Comparison of ENCODE assay signal across 27 cellular contexts in the genomic region with DNA sequence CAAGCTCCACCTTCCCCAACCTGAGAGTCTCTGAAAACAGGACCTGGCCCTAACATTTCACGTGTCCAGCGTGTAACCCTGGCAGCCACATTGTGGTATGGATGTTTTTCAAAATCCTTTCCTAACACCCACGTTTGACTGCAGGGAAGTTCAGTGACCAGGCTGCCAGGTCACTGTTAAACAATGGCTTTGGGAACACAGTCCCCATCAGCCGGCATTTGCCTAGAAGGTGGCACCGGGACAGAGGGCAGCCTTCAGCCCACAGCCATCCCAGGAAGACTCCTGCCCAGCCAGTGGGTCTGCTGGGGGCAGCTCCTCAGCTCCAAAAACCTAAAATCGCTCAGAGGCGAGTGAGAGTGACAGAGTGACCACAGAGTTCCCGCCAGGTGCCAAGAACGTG.
A peak's percentile ranks its signal among the peaks of the same experiment; 100 is the strongest.
DNase-seq lines count a peak whose midpoint lies in the region; ATAC-seq, FAIRE-seq and TF ChIP-seq lines count a peak whose summit lies in the region.
"Had no signal": no experiment of that assay in that cellular context is flagged by ENCODE, and none has a peak within 500 bp of the region (broad histone marks: within the 10 kb centered on the region; RNA-seq: fewer than 3 reads in every experiment).

No MANE protein-coding gene starts in this region.

- H2AFZ ChIP-seq in HepG2 (ENCODE audit: low read length), result no peak overlapping the region

- no peak overlapping the region for H3K9ac ChIP-seq in HepG2 (ENCODE audit: insufficient read depth, low read depth, low read length)
- H3K9ac ChIP-seq: BLaER1 had no signal

- intact Hi-C loops in HepG2 (cut with micrococcal nuclease; ENCODE audit: unreplicated experiment), result no loop called here
- intact Hi-C loops in right lobe of liver (cut with DNase I), result no loop called here
- intact Hi-C loops in posterior vena cava (cut with DNase I), result no loop called here

- DNase-seq in left lobe of liver (ENCODE audit: low spot score) (peak; percentile 68), HepG2 (ENCODE audit: low spot score) (no peak), right lobe of liver (peak in 2 of 3 donors; percentile 55 to 69), posterior vena cava (ENCODE audit: low spot score) (peak; percentile 66), mesenteric fat pad (ENCODE audit: low spot score) (no peak)
- no peak for DNase-seq in central memory CD4-positive, alpha-beta T cell
- DNase-seq: 8988T; ACHN; BE2C; C1 segment of cervical spinal cord; CD4-positive, alpha-beta memory T cell; CD4-positive, CD25-positive, alpha-beta regulatory T cell; CD8-positive, alpha-beta memory T cell; COR-L47; DMS 273 treated with DMSO at 0.1 percent for 48 hours; DMS153; DMS53; DMS79; DND-41; EL; GDM1 had no signal

- 26% methylated on average over 9 of the region's 9 CpGs for WGBS in HepG2 (ENCODE audit: low lambda C conversion rate)
- WGBS in right lobe of liver (ENCODE audit: insufficient coverage, low coverage, low lambda C conversion rate, missing lambda C conversion rate), result 69% methylated on average over 4 of the region's 9 CpGs

- TF ChIP-seq EP300 in HepG2 (IDR thresholded peaks at IDR 0.05; ENCODE audit: low read depth in 2 of 2, low read length in 2 of 2), result no peak
- no peak for TF ChIP-seq EP300 in HepG2 (CRISPR knock-in tag; IDR thresholded peaks at IDR 0.05; ENCODE audit: borderline replicate concordance)

- no peak for TF ChIP-seq CTCF in HepG2 (CRISPR knock-in tag; IDR thresholded peaks at IDR 0.05)
- no peak for TF ChIP-seq CTCF in right lobe of liver (IDR thresholded peaks at IDR 0.05)

- POLR2A ChIA-PET in HepG2 (lab: Yijun Ruan, JAX), result no interaction called here

- H3K9me3 ChIP-seq in HepG2 (ENCODE audit: low read length), result no peaks in the 10 kb centered on the region
- no peaks in the 10 kb centered on the region for H3K9me3 ChIP-seq in right lobe of liver
- H3K9me3 ChIP-seq: BE2C, BLaER1 had no signal

- FAIRE-seq in HepG2 (lab: Jason Lieb, UNC), result no peak
- FAIRE-seq: A204.1, GM12878, GM12892, GM18507 had no signal

- no peak for TF ChIP-seq POLR2A in HepG2 (IDR thresholded peaks at IDR 0.05; ENCODE audit: insufficient read depth in 1 of 2, low read depth in 2 of 2, low read length in 2 of 2)
- TF ChIP-seq POLR2A in right lobe of liver (IDR thresholded peaks at IDR 0.05), result no peak

- no peak overlapping the region for H3K27ac ChIP-seq in HepG2 (ENCODE audit: extremely low read length, insufficient read depth, low read length)
- no peak overlapping the region for H3K27ac ChIP-seq in right lobe of liver
- H3K27ac ChIP-seq: BLaER1 had no signal

- ATAC-seq in left lobe of liver (peak; percentile 94), HepG2 (peak; percentile 17; the same call in 2 of the 3 replicates), right lobe of liver (peak; percentile 67 to 96 (median 84)), HG03521 (IDR thresholded peaks at IDR 0.05; ENCODE audit: unreplicated experiment) (no peak)
- ATAC-seq: GM12878 had no signal

- peaks cover 21% of the 10 kb centered on the region for H3K4me1 ChIP-seq in HepG2 (ENCODE audit: insufficient read depth, low read length)
- H3K4me1 ChIP-seq in right lobe of liver, result no peaks in the 10 kb centered on the region
- H3K4me1 ChIP-seq: BE2C had no signal

- no peaks in the 10 kb centered on the region for H4K20me1 ChIP-seq in HepG2 (ENCODE audit: insufficient read depth, low read length)
- H4K20me1 ChIP-seq: BLaER1 had no signal

- no peaks in the 10 kb centered on the region for H3K79me2 ChIP-seq in HepG2 (ENCODE audit: insufficient read depth, low read length)

- in situ Hi-C loops in HepG2 (cut with HindIII; ENCODE audit: extremely low pct_ligation_motif_present, low pct_unique_long_range_greater_than_20kb), result no loop called here

- TF ChIP-seq RAD21 in HepG2 (CRISPR knock-in tag; IDR thresholded peaks at IDR 0.05), result no peak

- H3K4me2 ChIP-seq in HepG2 (ENCODE audit: low read depth, low read length), result no peak overlapping the region
- H3K4me2 ChIP-seq: BLaER1 had no signal

- H3K27me3 ChIP-seq in HepG2 (ENCODE audit: control insufficient read depth in 1 of 2, insufficient read depth in 2 of 2, low read length in 2 of 2) (peaks cover 2 to 47% of the 10 kb centered on the region in 2 experiments; a peak in 4 of 5 replicates), right lobe of liver (no peaks in the 10 kb centered on the region)
- H3K27me3 ChIP-seq: BE2C, BLaER1 had no signal

- CTCF ChIA-PET in HepG2 (lab: Yijun Ruan, JAX; ENCODE audit: low intra/inter-chr PET ratio, low total read pairs), result no interaction called here

- H3K4me3 ChIP-seq in HepG2 (replicated peaks in 1 of 3; ENCODE audit: insufficient read depth in 1 of 3, low read depth in 2 of 3, low read length in 3 of 3) (no peak overlapping the region), right lobe of liver (no peak overlapping the region)
- H3K4me3 ChIP-seq: BLaER1, GM12878 had no signal

- no TSS peak for BruUV-seq in HepG2 (replicated peaks; lab: Mats Ljungman, UMichigan)

- no peaks in the 10 kb centered on the region for H3K36me3 ChIP-seq in HepG2 (replicated peaks in 1 of 2; ENCODE audit: control insufficient read depth in 1 of 2, insufficient read depth in 2 of 2, low read length in 2 of 2)
- no peaks in the 10 kb centered on the region for H3K36me3 ChIP-seq in right lobe of liver
- H3K36me3 ChIP-seq: BE2C, BLaER1 had no signal

TF ChIP-seq in HepG2, 621 proteins besides CTCF, POLR2A, EP300 and RAD21:
- no peak for TF ChIP-seq ZNF451 (CRISPR knock-in tag; IDR thresholded peaks at IDR 0.05)
- TF ChIP-seq NBN (conservative IDR thresholded peaks at IDR 0.05), result no peak
- TF ChIP-seq PRPF4 (IDR thresholded peaks at IDR 0.05; ENCODE audit: low read depth, low read length, poor library complexity, severe bottlenecking), result no peak
- TF ChIP-seq MAFG (CRISPR knock-in tag; IDR thresholded peaks at IDR 0.05), result no peak
- TF ChIP-seq ZNF501 (CRISPR knock-in tag; IDR thresholded peaks at IDR 0.05), result 0 out of 2 replicates have a peak, but pooled peaks have one; percentile 9
- TF ChIP-seq SATB2 (CRISPR knock-in tag; IDR thresholded peaks at IDR 0.05), result no peak
- TF ChIP-seq ZNF773 (CRISPR knock-in tag; IDR thresholded peaks at IDR 0.05; ENCODE audit: borderline replicate concordance), result no peak

Comparison
In these comparisons a context has a peak if more than half of its experiments do, and no peak if none do; other contexts are left out.
1. DNase-seq: peak in left lobe of liver (single experiment), right lobe of liver (2 of 3) and posterior vena cava (single experiment); none in HepG2 (single experiment), mesenteric fat pad (single experiment) and central memory CD4-positive, alpha-beta T cell (single experiment).